In genomic region chr21:35563885-35564451, GRCh38 we compare ENCODE assay signal across 10 cellular contexts.
DNase-seq lines count a peak whose midpoint lies in the region; ATAC-seq and TF ChIP-seq lines count a peak whose summit lies in the region.
"Had no signal": no experiment of that assay in that cellular context is flagged by ENCODE, and none has a peak within 500 bp of the region (broad histone marks: within the 10 kb centered on the region; RNA-seq: fewer than 3 reads in every experiment).

No MANE protein-coding gene starts in this region.

- DNase-seq in GOT3 (lab: John Stamatoyannopoulos, UW) (peak; percentile 70), SHP77 (lab: John Stamatoyannopoulos, UW) (peak; percentile 41 to 55), glutamatergic neuron (peak; percentile 58), globus pallidus (ENCODE audit: low spot score) (no peak), NCI-H2196 treated with DMSO at 0.1 percent for 48 hours (lab: John Stamatoyannopoulos, UW; ENCODE audit: unreplicated experiment) (no peak)
- DNase-seq: naive B cell, stomach had no signal

- peaks cover 9% of the 10 kb centered on the region for H3K9me3 Mint-ChIP-seq in glutamatergic neuron (ENCODE audit: unreplicated experiment)

- H3K4me2 ChIP-seq in skeletal muscle satellite cell (ENCODE audit: low read length), result peak overlapping the region; percentile 61

- H3K4me3 ChIP-seq in skeletal muscle satellite cell (ENCODE audit: low read length), result peak overlapping the region; percentile 12
- H3K4me3 ChIP-seq: stomach had no signal

- H3K4me1 ChIP-seq in skeletal muscle satellite cell (ENCODE audit: control insufficient read depth, insufficient read depth, low read length), result peaks cover 44% of the 10 kb centered on the region

- no peak for ATAC-seq in GM21390 (IDR thresholded peaks at IDR 0.05; ENCODE audit: unreplicated experiment)
- ATAC-seq in HG02885 (IDR thresholded peaks at IDR 0.05; ENCODE audit: poor library complexity, unreplicated experiment), result no peak

- no peak overlapping the region for H3K4me3 Mint-ChIP-seq in glutamatergic neuron (ENCODE audit: unreplicated experiment)
- H3K4me3 Mint-ChIP-seq: naive B cell had no signal

- no peak overlapping the region for H3K27ac Mint-ChIP-seq in glutamatergic neuron (ENCODE audit: unreplicated experiment)

- H3K36me3 Mint-ChIP-seq in glutamatergic neuron (ENCODE audit: unreplicated experiment), result peaks cover 5% of the 10 kb centered on the region
- H3K36me3 Mint-ChIP-seq: naive B cell had no signal

- no peaks in the 10 kb centered on the region for H3K27me3 ChIP-seq in skeletal muscle satellite cell (ENCODE audit: control insufficient read depth, insufficient read depth, low read length)
- H3K27me3 ChIP-seq: stomach had no signal

- H3K9ac ChIP-seq in skeletal muscle satellite cell (ENCODE audit: low read depth, low read length), result peak overlapping the region; percentile 45

- peaks cover 6% of the 10 kb centered on the region for H3K4me1 Mint-ChIP-seq in glutamatergic neuron (ENCODE audit: low read depth, unreplicated experiment)
- H3K4me1 Mint-ChIP-seq: naive B cell had no signal

- no peaks in the 10 kb centered on the region for H3K9me3 ChIP-seq in skeletal muscle satellite cell (replicated peaks; ENCODE audit: low read length)
- H3K9me3 ChIP-seq: stomach had no signal

- TF ChIP-seq CTCF in glutamatergic neuron (IDR thresholded peaks at IDR 0.05; ENCODE audit: partially characterized antibody, unreplicated experiment), result no peak

- H3K36me3 ChIP-seq in skeletal muscle satellite cell (ENCODE audit: insufficient read depth, low read length), result no peaks in the 10 kb centered on the region
- H3K36me3 ChIP-seq: stomach had no signal

- H3K27me3 Mint-ChIP-seq in glutamatergic neuron (ENCODE audit: unreplicated experiment), result peaks cover 4% of the 10 kb centered on the region

Comparison
In these comparisons a context has a peak if more than half of its experiments do, and no peak if none do; other contexts are left out.
1. DNase-seq: peak in GOT3 (single experiment), SHP77 (2 of 2) and glutamatergic neuron (single experiment); none in globus pallidus (single experiment) and NCI-H2196 treated with DMSO at 0.1 percent for 48 hours (single experiment).